In the genomic region with DNA sequence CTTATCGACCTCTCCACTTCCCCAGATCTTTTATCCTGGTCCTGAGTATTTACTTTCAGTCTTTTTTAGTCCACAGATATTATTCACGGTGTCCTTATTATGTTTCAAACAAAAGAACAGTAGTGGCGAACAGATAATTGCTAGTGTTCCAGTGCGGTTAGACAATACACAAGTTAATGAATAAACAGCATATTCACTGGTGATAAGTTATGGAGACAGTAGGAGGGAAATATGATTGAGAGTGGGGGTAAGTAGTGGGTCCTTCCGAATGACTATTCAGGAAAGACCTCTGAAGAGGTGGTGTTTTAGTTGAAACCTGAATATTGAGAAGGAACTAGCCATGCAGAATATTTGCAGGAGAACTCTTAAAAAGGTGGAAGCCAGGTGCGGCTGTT, we compare ENCODE assay signal across 8 cellular contexts. TPM values are rescaled to one million over a fixed set of nuclear protein-coding genes. Genes with fewer than 3 reads are reported as not detected.
DNase-seq lines count a peak whose midpoint lies in the region; ATAC-seq and TF ChIP-seq lines count a peak whose summit lies in the region.

No MANE protein-coding gene starts in this region.

- H3K9me3 ChIP-seq in BE2C: no peaks in the 10 kb centered on the region
- no peaks in the 10 kb centered on the region for H3K9me3 ChIP-seq in HCT116 (ENCODE audit: control insufficient read depth in 1 of 2, insufficient read depth in 1 of 2, low read depth in 1 of 2, low read length in 2 of 2)
- no peaks in the 10 kb centered on the region for H3K9me3 ChIP-seq in WERI-Rb-1 (ENCODE audit: severe bottlenecking)
- H3K9me3 ChIP-seq in iPS-18a (ENCODE audit: control insufficient read depth, low read depth, low read length): no peaks in the 10 kb centered on the region

- no peak for TF ChIP-seq CTCF in BE2C (IDR thresholded peaks at IDR 0.05; ENCODE audit: low read depth, low read length)
- no peak for TF ChIP-seq CTCF in HCT116 (IDR thresholded peaks at IDR 0.05 in 2 of 3, conservative IDR thresholded peaks at IDR 0.05 in 1 of 3; ENCODE audit: borderline replicate concordance in 1 of 3, insufficient read depth in 1 of 3, low read depth in 2 of 3, low read length in 2 of 3)
- no peak for TF ChIP-seq CTCF in WERI-Rb-1 (IDR thresholded peaks at IDR 0.05; ENCODE audit: low read depth, low read length)

- no peak for TF ChIP-seq POLR2A in HCT116 (IDR thresholded peaks at IDR 0.05; ENCODE audit: borderline replicate concordance, extremely low read depth, insufficient read depth, insufficient read length)

- no peak for ATAC-seq in HCT116
- ATAC-seq in HG03565 (IDR thresholded peaks at IDR 0.05; ENCODE audit: unreplicated experiment): no peak

- no peak for DNase-seq in BE2C
- no peak for DNase-seq in HCT116 (ENCODE audit: low read depth, low spot score)
- no peak for DNase-seq in WERI-Rb-1
- DNase-seq in substantia nigra (lab: John Stamatoyannopoulos, UW): no peak
- no peak for DNase-seq in activated CD4-positive, CD25-positive, alpha-beta regulatory T cell (lab: John Stamatoyannopoulos, UW)
- no peak for DNase-seq in hepatic stellate cell (ENCODE audit: low spot score)

- POLR2A ChIA-PET in HCT116 (lab: Charles Lee): interaction anchor here (1.0 kb wide), 4 partner anchors 8 to 72 kb away, joined by 3 to 5 read pairs (median 4); no protein-coding TSS in a partner anchor

- H3K27me3 ChIP-seq in BE2C (peaks cover 20% of the 10 kb centered on the region), HCT116 (ENCODE audit: insufficient read depth, low read length) (no peaks in the 10 kb centered on the region), WERI-Rb-1 (ENCODE audit: insufficient read depth, low read depth, severe bottlenecking) (no peaks in the 10 kb centered on the region), iPS-18a (ENCODE audit: control insufficient read depth, insufficient read depth, low read length) (no peaks in the 10 kb centered on the region)

- H2AFZ ChIP-seq in HCT116 (ENCODE audit: low read depth, low read length, poor library complexity, severe bottlenecking): no peak overlapping the region

- no peak for TF ChIP-seq RAD21 in HCT116 (IDR thresholded peaks at IDR 0.05; ENCODE audit: low read depth)

- RAD21 ChIA-PET in HCT116 (lab: Charles Lee; ENCODE audit: low non-redundant PET in 1 of 2, low total read pairs in 2 of 2, uncharacterized antibody in 2 of 2, unreplicated experiment in 2 of 2): no interaction called here

- H3K4me3 ChIP-seq in BE2C (ENCODE audit: low read depth, low read length) (peak overlapping the region; percentile 97), HCT116 (replicated peaks in 1 of 2; ENCODE audit: low read depth in 1 of 2, low read length in 2 of 2) (peak overlapping the region; percentile 88 to 97), WERI-Rb-1 (ENCODE audit: low read depth, low read length) (peak overlapping the region; percentile 92), iPS-18a (ENCODE audit: low read length) (peak overlapping the region; percentile 67)

- no peaks in the 10 kb centered on the region for H4K20me1 ChIP-seq in HCT116 (ENCODE audit: insufficient read depth)

- BruUV-seq in HCT116 (replicated peaks; lab: Mats Ljungman, UMichigan): TSS peak; percentile 65

- no peaks in the 10 kb centered on the region for H3K36me3 ChIP-seq in BE2C
- H3K36me3 ChIP-seq in HCT116 (ENCODE audit: control insufficient read depth in 1 of 2, insufficient read depth in 2 of 2, low read length in 2 of 2): no peaks in the 10 kb centered on the region
- 0 out of 2 replicates have a peak, but pooled peaks cover 3% of the 10 kb centered on the region for H3K36me3 ChIP-seq in WERI-Rb-1
- no peaks in the 10 kb centered on the region for H3K36me3 ChIP-seq in iPS-18a (ENCODE audit: control insufficient read depth, low read depth, low read length)

- H3K4me1 ChIP-seq in BE2C (no peaks in the 10 kb centered on the region), HCT116 (ENCODE audit: control insufficient read depth in 1 of 2, insufficient read depth in 2 of 2, low read length in 2 of 2) (peaks cover 10 to 15% of the 10 kb centered on the region in 2 experiments), iPS-18a (ENCODE audit: control insufficient read depth, low read depth, low read length) (peaks cover 9% of the 10 kb centered on the region)

- intact Hi-C loops in HCT116 (cut with micrococcal nuclease): no loop called here

- H3K79me2 ChIP-seq in HCT116 (ENCODE audit: insufficient read depth, low read length): peaks cover 44% of the 10 kb centered on the region

- CTCF ChIA-PET in HCT116 (lab: Charles Lee): interaction anchor here (0.8 to 1.0 kb wide), 2 partner anchors 11 to 90 kb away, joined by 4 to 5 read pairs; no protein-coding TSS in a partner anchor

- H3K9ac ChIP-seq in HCT116 (ENCODE audit: low read length) (peak overlapping the region; percentile 88), iPS-18a (ENCODE audit: low read length) (peak overlapping the region; percentile 93)

- no peaks in the 10 kb centered on the region for H3K9me2 ChIP-seq in HCT116 (ENCODE audit: insufficient read depth)

- H3K27ac ChIP-seq in HCT116 (ENCODE audit: low read depth, low read length): peak overlapping the region; percentile 50; the same call in 1 of the 2 replicates
- H3K27ac ChIP-seq in WERI-Rb-1: peak overlapping the region; percentile 98
- no peak overlapping the region for H3K27ac ChIP-seq in iPS-18a (ENCODE audit: low read length)
- H3K27ac ChIP-seq in substantia nigra (ENCODE audit: low read depth, low read length, poor library complexity, severe bottlenecking): peak overlapping the region; percentile 88

- peak overlapping the region; percentile 94 for H3K4me2 ChIP-seq in HCT116 (ENCODE audit: low read length)

TF ChIP-seq in HCT116, 20 proteins besides CTCF, POLR2A, EP300 and RAD21:
- TF ChIP-seq EZH2phosphoT487 (IDR thresholded peaks at IDR 0.05; ENCODE audit: borderline replicate concordance) (no peak), FOSL1 (IDR thresholded peaks at IDR 0.05; ENCODE audit: low read depth) (no peak), ZFX (IDR thresholded peaks at IDR 0.05) (no peak), TCF7L2 (IDR thresholded peaks at IDR 0.05; ENCODE audit: borderline replicate concordance, extremely low read depth, insufficient read depth, insufficient read length) (no peak), EGR1 (IDR thresholded peaks at IDR 0.05; ENCODE audit: low read depth) (no peak), ELF1 (IDR thresholded peaks at IDR 0.05; ENCODE audit: borderline replicate concordance, low read depth) (no peak), YY1 (IDR thresholded peaks at IDR 0.05; ENCODE audit: extremely low read depth, insufficient replicate concordance, low read depth, low read length) (no peak), MAX (IDR thresholded peaks at IDR 0.05) (no peak), JUND (IDR thresholded peaks at IDR 0.05) (no peak), ZNF274 (IDR thresholded peaks at IDR 0.05; ENCODE audit: low read depth, low read length) (no peak)
- TF ChIP-seq, protein P1, sequence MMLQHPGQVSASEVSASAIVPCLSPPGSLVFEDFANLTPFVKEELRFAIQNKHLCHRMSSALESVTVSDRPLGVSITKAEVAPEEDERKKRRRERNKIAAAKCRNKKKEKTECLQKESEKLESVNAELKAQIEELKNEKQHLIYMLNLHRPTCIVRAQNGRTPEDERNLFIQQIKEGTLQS (IDR thresholded peaks at IDR 0.05): no peak
- TF ChIP-seq, protein P2, sequence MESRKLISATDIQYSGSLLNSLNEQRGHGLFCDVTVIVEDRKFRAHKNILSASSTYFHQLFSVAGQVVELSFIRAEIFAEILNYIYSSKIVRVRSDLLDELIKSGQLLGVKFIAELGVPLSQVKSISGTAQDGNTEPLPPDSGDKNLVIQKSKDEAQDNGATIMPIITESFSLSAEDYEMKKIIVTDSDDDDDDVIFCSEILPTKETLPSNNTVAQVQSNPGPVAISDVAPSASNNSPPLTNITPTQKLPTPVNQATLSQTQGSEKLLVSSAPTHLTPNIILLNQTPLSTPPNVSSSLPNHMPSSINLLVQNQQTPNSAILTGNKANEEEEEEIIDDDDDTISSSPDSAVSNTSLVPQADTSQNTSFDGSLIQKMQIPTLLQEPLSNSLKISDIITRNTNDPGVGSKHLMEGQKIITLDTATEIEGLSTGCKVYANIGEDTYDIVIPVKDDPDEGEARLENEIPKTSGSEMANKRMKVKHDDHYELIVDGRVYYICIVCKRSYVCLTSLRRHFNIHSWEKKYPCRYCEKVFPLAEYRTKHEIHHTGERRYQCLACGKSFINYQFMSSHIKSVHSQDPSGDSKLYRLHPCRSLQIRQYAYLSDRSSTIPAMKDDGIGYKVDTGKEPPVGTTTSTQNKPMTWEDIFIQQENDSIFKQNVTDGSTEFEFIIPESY (IDR thresholded peaks at IDR 0.05; ENCODE audit: extremely low read depth, insufficient replicate concordance, low read length): no peak
- TF ChIP-seq, protein P3, sequence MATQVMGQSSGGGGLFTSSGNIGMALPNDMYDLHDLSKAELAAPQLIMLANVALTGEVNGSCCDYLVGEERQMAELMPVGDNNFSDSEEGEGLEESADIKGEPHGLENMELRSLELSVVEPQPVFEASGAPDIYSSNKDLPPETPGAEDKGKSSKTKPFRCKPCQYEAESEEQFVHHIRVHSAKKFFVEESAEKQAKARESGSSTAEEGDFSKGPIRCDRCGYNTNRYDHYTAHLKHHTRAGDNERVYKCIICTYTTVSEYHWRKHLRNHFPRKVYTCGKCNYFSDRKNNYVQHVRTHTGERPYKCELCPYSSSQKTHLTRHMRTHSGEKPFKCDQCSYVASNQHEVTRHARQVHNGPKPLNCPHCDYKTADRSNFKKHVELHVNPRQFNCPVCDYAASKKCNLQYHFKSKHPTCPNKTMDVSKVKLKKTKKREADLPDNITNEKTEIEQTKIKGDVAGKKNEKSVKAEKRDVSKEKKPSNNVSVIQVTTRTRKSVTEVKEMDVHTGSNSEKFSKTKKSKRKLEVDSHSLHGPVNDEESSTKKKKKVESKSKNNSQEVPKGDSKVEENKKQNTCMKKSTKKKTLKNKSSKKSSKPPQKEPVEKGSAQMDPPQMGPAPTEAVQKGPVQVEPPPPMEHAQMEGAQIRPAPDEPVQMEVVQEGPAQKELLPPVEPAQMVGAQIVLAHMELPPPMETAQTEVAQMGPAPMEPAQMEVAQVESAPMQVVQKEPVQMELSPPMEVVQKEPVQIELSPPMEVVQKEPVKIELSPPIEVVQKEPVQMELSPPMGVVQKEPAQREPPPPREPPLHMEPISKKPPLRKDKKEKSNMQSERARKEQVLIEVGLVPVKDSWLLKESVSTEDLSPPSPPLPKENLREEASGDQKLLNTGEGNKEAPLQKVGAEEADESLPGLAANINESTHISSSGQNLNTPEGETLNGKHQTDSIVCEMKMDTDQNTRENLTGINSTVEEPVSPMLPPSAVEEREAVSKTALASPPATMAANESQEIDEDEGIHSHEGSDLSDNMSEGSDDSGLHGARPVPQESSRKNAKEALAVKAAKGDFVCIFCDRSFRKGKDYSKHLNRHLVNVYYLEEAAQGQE (IDR thresholded peaks at IDR 0.05; ENCODE audit: low read depth): no peak
TF ChIP-seq in HCT116: peak in this region for 0.

RNA-seq across cellular contexts. Expression of gene TMEM260, which starts 0.7 kb away (rescaled TPM):
- 10.5 TPM for polyA plus RNA-seq in BE2C (2012; ENCODE audit: insufficient read depth, insufficient read length, low read depth)
- 12.5 TPM for total RNA-seq in HCT116 (2021; ENCODE audit: unreplicated experiment)
- 3.8 and 4.1 TPM in 2 replicates for polyA plus RNA-seq in HCT116 (2012)
